ENCODE assay signal across 2 cellular contexts in genomic region chr11:6251120-6251733, GRCh38.
TF ChIP-seq lines count a peak whose summit lies in the region.

No MANE protein-coding gene starts in this region.

TF ChIP-seq in HCT116, 20 proteins besides CTCF, POLR2A, EP300 and RAD21 (continued from another document):
- no peak for TF ChIP-seq EZH2 (IDR thresholded peaks at IDR 0.05)
- TF ChIP-seq SIN3A (IDR thresholded peaks at IDR 0.05; ENCODE audit: low read depth), result no peak
- no peak for TF ChIP-seq EZH2phosphoT487 (IDR thresholded peaks at IDR 0.05; ENCODE audit: borderline replicate concordance)
- TF ChIP-seq, protein P1, sequence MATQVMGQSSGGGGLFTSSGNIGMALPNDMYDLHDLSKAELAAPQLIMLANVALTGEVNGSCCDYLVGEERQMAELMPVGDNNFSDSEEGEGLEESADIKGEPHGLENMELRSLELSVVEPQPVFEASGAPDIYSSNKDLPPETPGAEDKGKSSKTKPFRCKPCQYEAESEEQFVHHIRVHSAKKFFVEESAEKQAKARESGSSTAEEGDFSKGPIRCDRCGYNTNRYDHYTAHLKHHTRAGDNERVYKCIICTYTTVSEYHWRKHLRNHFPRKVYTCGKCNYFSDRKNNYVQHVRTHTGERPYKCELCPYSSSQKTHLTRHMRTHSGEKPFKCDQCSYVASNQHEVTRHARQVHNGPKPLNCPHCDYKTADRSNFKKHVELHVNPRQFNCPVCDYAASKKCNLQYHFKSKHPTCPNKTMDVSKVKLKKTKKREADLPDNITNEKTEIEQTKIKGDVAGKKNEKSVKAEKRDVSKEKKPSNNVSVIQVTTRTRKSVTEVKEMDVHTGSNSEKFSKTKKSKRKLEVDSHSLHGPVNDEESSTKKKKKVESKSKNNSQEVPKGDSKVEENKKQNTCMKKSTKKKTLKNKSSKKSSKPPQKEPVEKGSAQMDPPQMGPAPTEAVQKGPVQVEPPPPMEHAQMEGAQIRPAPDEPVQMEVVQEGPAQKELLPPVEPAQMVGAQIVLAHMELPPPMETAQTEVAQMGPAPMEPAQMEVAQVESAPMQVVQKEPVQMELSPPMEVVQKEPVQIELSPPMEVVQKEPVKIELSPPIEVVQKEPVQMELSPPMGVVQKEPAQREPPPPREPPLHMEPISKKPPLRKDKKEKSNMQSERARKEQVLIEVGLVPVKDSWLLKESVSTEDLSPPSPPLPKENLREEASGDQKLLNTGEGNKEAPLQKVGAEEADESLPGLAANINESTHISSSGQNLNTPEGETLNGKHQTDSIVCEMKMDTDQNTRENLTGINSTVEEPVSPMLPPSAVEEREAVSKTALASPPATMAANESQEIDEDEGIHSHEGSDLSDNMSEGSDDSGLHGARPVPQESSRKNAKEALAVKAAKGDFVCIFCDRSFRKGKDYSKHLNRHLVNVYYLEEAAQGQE (IDR thresholded peaks at IDR 0.05; ENCODE audit: low read depth), result no peak
- no peak for TF ChIP-seq ELF1 (IDR thresholded peaks at IDR 0.05; ENCODE audit: borderline replicate concordance, low read depth)
- no peak for TF ChIP-seq EGR1 (IDR thresholded peaks at IDR 0.05; ENCODE audit: low read depth)

TF ChIP-seq in liver, 16 proteins besides CTCF, POLR2A, EP300 and RAD21 (continued from another document):
- TF ChIP-seq ATF3 (IDR thresholded peaks at IDR 0.05) (no peak), RXRA (IDR thresholded peaks at IDR 0.05) (no peak), HNF4A (conservative IDR thresholded peaks at IDR 0.05) (no peak), FOXA2 (IDR thresholded peaks at IDR 0.05) (no peak), JUND (IDR thresholded peaks at IDR 0.05) (no peak), MAX (IDR thresholded peaks at IDR 0.05) (no peak), TAF1 (conservative IDR thresholded peaks at IDR 0.05) (no peak), YY1 (IDR thresholded peaks at IDR 0.05) (no peak), HNF4G (IDR thresholded peaks at IDR 0.05) (no peak), SP1 (IDR thresholded peaks at IDR 0.05) (no peak), NR2F2 (IDR thresholded peaks at IDR 0.05) (no peak)
- TF ChIP-seq, protein P1 (IDR thresholded peaks at IDR 0.05), result no peak
